In genomic region chr1:2591581-2592261, GRCh38 we compare ENCODE assay signal across 1 cellular context.
TF ChIP-seq lines count a peak whose summit lies in the region.

No MANE protein-coding gene starts in this region.

TF ChIP-seq in WTC11, 78 proteins besides CTCF, POLR2A, EP300 and RAD21 (continued from another document):
- TF ChIP-seq IRF1 (CRISPR knock-in tag; IDR thresholded peaks at IDR 0.05) (no peak), FOXP1 (CRISPR knock-in tag; IDR thresholded peaks at IDR 0.05; ENCODE audit: borderline replicate concordance) (no peak), ZNF425 (CRISPR knock-in tag; conservative IDR thresholded peaks at IDR 0.05) (no peak), ZNF219 (CRISPR knock-in tag; IDR thresholded peaks at IDR 0.05; ENCODE audit: borderline replicate concordance) (no peak), SMAD3 (CRISPR knock-in tag; IDR thresholded peaks at IDR 0.05; ENCODE audit: borderline replicate concordance) (no peak), GABPB1 (CRISPR knock-in tag; IDR thresholded peaks at IDR 0.05) (no peak), RELA (CRISPR knock-in tag; IDR thresholded peaks at IDR 0.05; ENCODE audit: borderline replicate concordance) (no peak), E2F1 (CRISPR knock-in tag; IDR thresholded peaks at IDR 0.05) (no peak), E2F4 (CRISPR knock-in tag; IDR thresholded peaks at IDR 0.05; ENCODE audit: borderline replicate concordance, low read depth) (no peak), ZSCAN18 (CRISPR knock-in tag; IDR thresholded peaks at IDR 0.05) (no peak), ZNF512 (CRISPR knock-in tag; IDR thresholded peaks at IDR 0.05; ENCODE audit: borderline replicate concordance) (no peak), HMGXB4 (CRISPR knock-in tag; IDR thresholded peaks at IDR 0.05) (no peak)
